Comparison of ENCODE assay signal across 1 cellular context in the genomic region with DNA sequence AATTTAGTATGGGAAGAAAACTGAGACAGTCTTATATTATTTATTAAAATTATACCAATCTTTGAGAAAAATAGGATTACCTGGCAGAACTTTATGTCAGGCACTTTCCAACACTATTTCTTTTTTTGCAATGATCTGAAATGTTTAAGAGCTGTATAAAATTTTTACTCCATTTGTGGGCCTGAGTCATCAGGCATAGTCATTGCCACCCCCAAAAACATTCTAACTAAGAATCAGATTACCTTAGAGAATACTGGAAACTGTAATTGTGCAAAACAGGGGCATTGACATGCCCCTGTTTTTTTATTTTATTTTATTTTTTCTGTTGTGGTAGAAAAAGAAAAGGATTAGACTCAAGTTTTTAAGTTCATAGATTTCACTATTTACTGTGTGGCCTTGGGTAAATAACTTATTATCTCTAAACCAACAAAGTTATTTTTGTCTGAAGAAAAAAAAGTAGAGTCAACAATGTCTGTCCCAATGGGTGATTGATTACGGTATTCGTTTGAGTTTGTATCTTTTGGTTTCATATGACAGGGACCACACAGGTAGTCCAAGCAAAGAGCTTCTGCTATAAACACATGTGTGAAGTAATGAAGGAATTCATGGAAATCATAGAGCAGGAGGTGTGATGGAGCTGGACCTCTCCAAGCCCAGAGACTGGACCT.
TF ChIP-seq lines count a peak whose summit lies in the region.

No MANE protein-coding gene starts in this region.

TF ChIP-seq in HepG2, 621 proteins besides CTCF, POLR2A, EP300 and RAD21 (continued from another document):
- TF ChIP-seq, protein P1, sequence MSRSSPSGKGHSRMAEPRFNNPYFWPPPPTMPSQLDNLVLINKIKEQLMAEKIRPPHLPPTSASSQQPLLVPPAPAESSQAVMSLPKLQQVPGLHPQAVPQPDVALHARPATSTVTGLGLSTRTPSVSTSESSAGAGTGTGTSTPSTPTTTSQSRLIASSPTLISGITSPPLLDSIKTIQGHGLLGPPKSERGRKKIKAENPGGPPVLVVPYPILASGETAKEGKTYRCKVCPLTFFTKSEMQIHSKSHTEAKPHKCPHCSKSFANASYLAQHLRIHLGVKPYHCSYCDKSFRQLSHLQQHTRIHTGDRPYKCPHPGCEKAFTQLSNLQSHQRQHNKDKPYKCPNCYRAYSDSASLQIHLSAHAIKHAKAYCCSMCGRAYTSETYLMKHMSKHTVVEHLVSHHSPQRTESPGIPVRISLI (CRISPR knock-in tag; IDR thresholded peaks at IDR 0.05; ENCODE audit: borderline replicate concordance): 0 out of 2 replicates have a peak, but pooled peaks have one; percentile 41
- TF ChIP-seq FOXP1 (IDR thresholded peaks at IDR 0.05) (no peak), FOXP1 (CRISPR knock-in tag; IDR thresholded peaks at IDR 0.05) (peak; percentile 48; the same call in 1 of the 2 replicates), HOXA5 (CRISPR knock-in tag; IDR thresholded peaks at IDR 0.05) (peak; percentile 50; the same call in 1 of the 2 replicates), MEF2D (CRISPR knock-in tag; IDR thresholded peaks at IDR 0.05) (0 out of 2 replicates have a peak, but pooled peaks have one; percentile 47), SCMH1 (CRISPR knock-in tag; IDR thresholded peaks at IDR 0.05; ENCODE audit: borderline replicate concordance) (no peak), ZNF331 (CRISPR knock-in tag; IDR thresholded peaks at IDR 0.05) (no peak)
